ENCODE assay signal across 16 cellular contexts in the genomic region with DNA sequence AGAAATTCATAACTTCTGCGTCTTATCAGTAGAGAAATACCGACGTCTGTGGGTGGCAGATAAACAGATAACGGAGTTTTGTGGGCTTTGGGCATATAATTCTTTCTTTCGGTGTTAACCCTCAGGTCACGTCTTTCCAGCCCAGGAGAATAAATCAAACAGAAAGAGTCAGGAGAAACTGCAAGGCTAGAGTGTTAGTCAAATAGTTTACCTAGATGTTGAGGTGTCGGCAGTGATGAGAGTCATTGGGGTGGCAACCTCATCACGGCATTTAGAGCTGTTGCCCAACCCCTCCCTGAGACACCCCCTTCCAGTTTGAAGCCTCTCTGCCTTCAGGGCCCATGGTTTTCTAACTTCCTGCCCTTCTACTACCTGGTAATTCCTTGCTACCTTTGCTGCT. TPM values are rescaled to one million over a fixed set of nuclear protein-coding genes. Genes with fewer than 3 reads are reported as not detected.
DNase-seq lines count a peak whose midpoint lies in the region; ATAC-seq, FAIRE-seq and TF ChIP-seq lines count a peak whose summit lies in the region.
"Had no signal": no experiment of that assay in that cellular context is flagged by ENCODE, and none has a peak within 500 bp of the region (broad histone marks: within the 10 kb centered on the region; RNA-seq: fewer than 3 reads in every experiment).

No MANE protein-coding gene starts in this region.

- H3K4me1 ChIP-seq in K562 (replicated peaks in 1 of 2; ENCODE audit: control insufficient read depth in 2 of 2, insufficient read depth in 2 of 2, low read length in 2 of 2) (peaks cover 0 to 8% of the 10 kb centered on the region in 2 experiments; a peak in 3 of 5 replicates), Peyer's patch (peaks cover 0 to 5% (median 0%) of the 10 kb centered on the region in 4 donors)
- H3K4me1 ChIP-seq: SJSA1 had no signal

- H3K4me1 Mint-ChIP-seq in T-cell = peaks cover 82 to 85% (median 83%) of the 10 kb centered on the region in 3 donors
- peaks cover 62% of the 10 kb centered on the region for H3K4me1 Mint-ChIP-seq in activated CD8-positive, alpha-beta T cell treated with anti-CD3 and anti-CD28 coated beads, Interleukin-2, amount 10 ng/mL, durations not matched to agents 7 days and 5 days (ENCODE audit: low read depth)
- peaks cover 58 to 93% of the 10 kb centered on the region in 2 donors for H3K4me1 Mint-ChIP-seq in stimulated activated naive B cell treated with anti-CD40 and anti-IgM and Interleukin-4, amounts not matched to agents 10 μg/mL and 1 μg/mL and 100 μg/mL, for 72 hours

- peaks cover 20% of the 10 kb centered on the region for H3K36me3 Mint-ChIP-seq in T-cell
- no peaks in the 10 kb centered on the region for H3K36me3 Mint-ChIP-seq in activated CD8-positive, alpha-beta T cell treated with anti-CD3 and anti-CD28 coated beads, Interleukin-2, amount 10 ng/mL, durations not matched to agents 7 days and 5 days (ENCODE audit: low read depth)
- peaks cover 20 to 28% of the 10 kb centered on the region in 2 donors for H3K36me3 Mint-ChIP-seq in stimulated activated naive B cell treated with anti-CD40 and anti-IgM and Interleukin-4, amounts not matched to agents 10 μg/mL and 1 μg/mL and 100 μg/mL, for 72 hours

- no peaks in the 10 kb centered on the region for H3K9me3 Mint-ChIP-seq in T-cell
- peaks cover 3% of the 10 kb centered on the region for H3K9me3 Mint-ChIP-seq in activated CD8-positive, alpha-beta T cell treated with anti-CD3 and anti-CD28 coated beads, Interleukin-2, amount 10 ng/mL, durations not matched to agents 7 days and 5 days (ENCODE audit: insufficient read depth)
- peaks cover 0 to 5% of the 10 kb centered on the region in 2 donors for H3K9me3 Mint-ChIP-seq in stimulated activated naive B cell treated with anti-CD40 and anti-IgM and Interleukin-4, amounts not matched to agents 10 μg/mL and 1 μg/mL and 100 μg/mL, for 72 hours

- CTCF ChIA-PET in T-cell (lab: Charles Lee) (no interaction called here), K562 (lab: Yijun Ruan, JAX; ENCODE audit: low intra/inter-chr PET ratio) (no interaction called here)
- CTCF ChIA-PET in activated CD8-positive, alpha-beta T cell treated with anti-CD3 and anti-CD28 coated beads, Interleukin-2, amount 10 ng/mL, durations not matched to agents 7 days and 5 days (lab: Charles Lee) = interaction anchor here (1.6 kb wide), 1 partner anchor 14 kb away, joined by 11 read pairs; no protein-coding TSS in a partner anchor

- H4K20me1 ChIP-seq in K562 (replicated peaks; ENCODE audit: control insufficient read depth, insufficient read depth, low read length) = no peaks in the 10 kb centered on the region

- intact Hi-C loops in K562 (cut with micrococcal nuclease) = no loop called here

- H3K4me3 ChIP-seq in K562 (no peak overlapping the region), Peyer's patch (no peak overlapping the region)
- H3K4me3 ChIP-seq: heart left ventricle, left lung, SJSA1 had no signal

- peak; percentile 58 to 75 (median 62) for ATAC-seq in T-cell (replicated peaks in 1 of 4)
- ATAC-seq in activated CD8-positive, alpha-beta T cell treated with anti-CD3 and anti-CD28 coated beads, Interleukin-2, amount 10 ng/mL, durations not matched to agents 7 days and 5 days = peak; percentile 56
- ATAC-seq in K562 = no peak
- no peak for ATAC-seq in stimulated activated naive B cell treated with anti-CD40 and anti-IgM and Interleukin-4, amounts not matched to agents 10 μg/mL and 1 μg/mL and 100 μg/mL, for 72 hours (replicated peaks)
- no peak for ATAC-seq in esophagus mucosa
- no peak for ATAC-seq in GM18511 (IDR thresholded peaks at IDR 0.05; ENCODE audit: unreplicated experiment)
- ATAC-seq: heart left ventricle, left lung had no signal

- TF ChIP-seq POLR2A in K562 (conservative IDR thresholded peaks at IDR 0.05) (no peak), Peyer's patch (IDR thresholded peaks at IDR 0.05) (no peak)

- H3K27me3 ChIP-seq in K562 (ENCODE audit: control insufficient read depth in 2 of 2, insufficient read depth in 2 of 2, low read length in 2 of 2) (no peaks in the 10 kb centered on the region), Peyer's patch (no peaks in the 10 kb centered on the region)
- H3K27me3 ChIP-seq: heart left ventricle, left lung, SJSA1 had no signal

- TF ChIP-seq CTCF in K562 (IDR thresholded peaks at IDR 0.05 in 2 of 3, conservative IDR thresholded peaks at IDR 0.05 in 1 of 3; ENCODE audit: insufficient read depth in 2 of 3, low read depth in 1 of 3, low read length in 3 of 3) (no peak), Peyer's patch (IDR thresholded peaks at IDR 0.05) (no peak)

- peak; percentile 23; the same call in 1 of the 2 replicates for TF ChIP-seq EP300 in K562 (IDR thresholded peaks at IDR 0.05; ENCODE audit: low read length)

- H3K36me3 ChIP-seq in K562 (ENCODE audit: control insufficient read depth, insufficient read depth, low read length) (no peaks in the 10 kb centered on the region), Peyer's patch (peaks cover 0 to 3% (median 0%) of the 10 kb centered on the region in 3 donors)
- H3K36me3 ChIP-seq: heart left ventricle, left lung, SJSA1 had no signal

- DNase-seq in T-cell (peak in 25 of 34 experiments; percentile 21 to 56 (median 38)), K562 (ENCODE audit: extremely low read depth in 1 of 4, low spot score in 3 of 4) (no peak), Peyer's patch (no peak)
- peak; percentile 44 for DNase-seq in activated CD8-positive, alpha-beta T cell treated with anti-CD3 and anti-CD28 coated beads, Interleukin-2, amount 10 ng/mL, durations not matched to agents 7 days and 5 days
- no peak for DNase-seq in stimulated activated naive B cell treated with anti-CD40 and anti-IgM and Interleukin-4, amounts not matched to agents 10 μg/mL and 1 μg/mL and 100 μg/mL, for 72 hours
- DNase-seq: activated gamma-delta T cell treated with Interleukin-2 at 50 U/mL for 16 hours, cerebellar nuclear complex, GF-D8, heart left ventricle, left lung, NCI-H1930, NCI-H748 treated with DMSO at 0.1 percent for 48 hours had no signal

- H3K79me2 ChIP-seq in K562 (ENCODE audit: control insufficient read depth, insufficient read depth, low read length) = no peaks in the 10 kb centered on the region

- TF ChIP-seq RAD21 in K562 (CRISPR knock-in tag; conservative IDR thresholded peaks at IDR 0.05 in 1 of 2, IDR thresholded peaks at IDR 0.05 in 1 of 2) = no peak

- no peaks in the 10 kb centered on the region for H3K9me3 ChIP-seq in K562 (replicated peaks; ENCODE audit: control insufficient read depth, insufficient read depth, low read depth, low read length)
- H3K9me3 ChIP-seq in Peyer's patch = no peaks in the 10 kb centered on the region
- H3K9me3 ChIP-seq: heart left ventricle, left lung, SJSA1 had no signal

- H3K9ac ChIP-seq in K562 (ENCODE audit: insufficient read depth in 1 of 2, low read depth in 2 of 2, low read length in 2 of 2) = no peak overlapping the region

- POLR2A ChIA-PET in T-cell (lab: Charles Lee) (interaction anchor here in 1 of 2 donors (0.9 kb wide), 1 partner anchor 17 kb away, joined by 3 read pairs; no protein-coding TSS in a partner anchor), K562 (lab: Yijun Ruan, JAX) (interaction anchor here (0.5 to 1.0 kb wide), 3 partner anchors 9 to 155 kb away, joined by 3 to 9 read pairs (median 3); no protein-coding TSS in a partner anchor)
- POLR2A ChIA-PET in activated CD8-positive, alpha-beta T cell treated with anti-CD3 and anti-CD28 coated beads, Interleukin-2, amount 10 ng/mL, durations not matched to agents 7 days and 5 days (lab: Charles Lee) = interaction anchor here (0.6 to 0.7 kb wide), 2 partner anchors 12 to 281 kb away, joined by 3 read pairs; no protein-coding TSS in a partner anchor

- H3K4me3 Mint-ChIP-seq in T-cell = peak overlapping the region; percentile 74 to 89 (median 77)
- peak overlapping the region; percentile 59 for H3K4me3 Mint-ChIP-seq in activated CD8-positive, alpha-beta T cell treated with anti-CD3 and anti-CD28 coated beads, Interleukin-2, amount 10 ng/mL, durations not matched to agents 7 days and 5 days
- peak overlapping the region; percentile 23 to 91 for H3K4me3 Mint-ChIP-seq in stimulated activated naive B cell treated with anti-CD40 and anti-IgM and Interleukin-4, amounts not matched to agents 10 μg/mL and 1 μg/mL and 100 μg/mL, for 72 hours

- in situ Hi-C loops in K562 (cut with MboI) = no loop called here

- WGBS in K562 (ENCODE audit: insufficient coverage, low coverage, missing lambda C conversion rate) = 10% methylated on average over 8 of the region's 8 CpGs

- H3K27ac Mint-ChIP-seq in T-cell = peak overlapping the region; percentile 95 to 97
- peak overlapping the region; percentile 81 for H3K27ac Mint-ChIP-seq in activated CD8-positive, alpha-beta T cell treated with anti-CD3 and anti-CD28 coated beads, Interleukin-2, amount 10 ng/mL, durations not matched to agents 7 days and 5 days
- peak overlapping the region; percentile 92 for H3K27ac Mint-ChIP-seq in stimulated activated naive B cell treated with anti-CD40 and anti-IgM and Interleukin-4, amounts not matched to agents 10 μg/mL and 1 μg/mL and 100 μg/mL, for 72 hours

- no TSS peak for BruUV-seq in K562 (replicated peaks; lab: Mats Ljungman, UMichigan)

- H3K27ac ChIP-seq in K562 (ENCODE audit: extremely low read depth, low read depth, low read length) (no peak overlapping the region), Peyer's patch (peak overlapping the region in 2 of 4 donors; percentile 24 to 32)
- H3K27ac ChIP-seq: heart left ventricle, left lung, SJSA1 had no signal

- no peak overlapping the region for H3K4me2 ChIP-seq in K562 (ENCODE audit: insufficient read depth, low read length)

- H3K27me3 Mint-ChIP-seq in T-cell = peaks cover 0 to 2% of the 10 kb centered on the region in 2 donors
- H3K27me3 Mint-ChIP-seq in activated CD8-positive, alpha-beta T cell treated with anti-CD3 and anti-CD28 coated beads, Interleukin-2, amount 10 ng/mL, durations not matched to agents 7 days and 5 days (ENCODE audit: low read depth) = no peaks in the 10 kb centered on the region
- no peaks in the 10 kb centered on the region for H3K27me3 Mint-ChIP-seq in stimulated activated naive B cell treated with anti-CD40 and anti-IgM and Interleukin-4, amounts not matched to agents 10 μg/mL and 1 μg/mL and 100 μg/mL, for 72 hours

- H2AFZ ChIP-seq in K562 (ENCODE audit: low read depth, low read length) = 0 out of 2 replicates have a peak overlapping the region, but pooled peaks have one; percentile 12

- FAIRE-seq in K562 (lab: Jason Lieb, UNC) = no peak
- FAIRE-seq: TTC549 had no signal

- H3K9me1 ChIP-seq in K562 (ENCODE audit: control insufficient read depth, insufficient read depth, low read length) = no peaks in the 10 kb centered on the region

RNA-seq across cellular contexts. Expression of a gene that starts 49.5 kb away (rescaled TPM):
- total RNA-seq in T-cell (10 to 100 TPM; 23.9 to 74.7 (median 59.1) TPM), K562 (2014; rRNA removed) (7.4 and 9.6 TPM in 2 replicates), K562 (2014; rRNA removed; fragmentation: Illumina TruSeq; extraction: Trizol) (13.3 and 13.9 TPM in 2 replicates), K562 (2015; rRNA removed; fragmentation: Illumina TruSeq; extraction: Trizol) (13.5 and 13.8 TPM in 2 replicates), K562 (2021) (11.7 and 12.3 TPM in 2 replicates), esophagus mucosa (0.72 TPM), Peyer's patch (100 to 1,000 TPM in 3 of 4 donors, 10 to 100 TPM in 1; 33.8 to 187 (median 133) TPM)
- under 1 TPM; 0.63 to 0.68 TPM for total RNA-seq in activated CD8-positive, alpha-beta T cell treated with anti-CD3 and anti-CD28 coated beads, Interleukin-2, amount 10 ng/mL, durations not matched to agents 7 days and 5 days
- 13.8 and 18.6 TPM in 2 replicates for total RNA-seq in K562 (2011; cell fraction: chromatin; rRNA removed; ENCODE audit: low replicate concordance)
- total RNA-seq in K562 (2011; cell fraction: nucleolus; rRNA removed) = 13.8 and 20.4 TPM in 2 replicates
- 13.9 and 19.7 TPM in 2 replicates for total RNA-seq in K562 (2011; cell fraction: nucleoplasm; rRNA removed)
- polyA plus RNA-seq in K562 (2011; rRNA removed) (8.7 and 10.0 TPM in 2 replicates), K562 (2014; fragmentation: Illumina TruSeq; extraction: Trizol) (21.7 and 24.0 TPM in 2 replicates), K562 (2014; fragmentation: Nextera tagmentation; extraction: Ambion mirVana) (10 to 100 TPM; 13.6 to 18.3 TPM), K562 (2014; rRNA removed) (12.9 and 16.4 TPM in 2 replicates)
- polyA plus RNA-seq in K562 (2011; cell fraction: cytosol; rRNA removed) = 7.1 and 9.6 TPM in 2 replicates
- polyA plus RNA-seq in K562 (2011; cell fraction: nucleus; rRNA removed) = 16.3 and 17.9 TPM in 2 replicates
- polyA plus RNA-seq in K562 (2012) = 19.8 and 27.5 TPM in 2 replicates
- polyA minus RNA-seq in K562 (2011; rRNA and poly(A)+ RNA removed) = 7.4 and 9.3 TPM in 2 replicates
- polyA minus RNA-seq in K562 (2011; cell fraction: cytosol; rRNA and poly(A)+ RNA removed) = 3.6 and 6.5 TPM in 2 replicates
- 6.1 and 7.9 TPM in 2 replicates for polyA minus RNA-seq in K562 (2011; cell fraction: nucleus; rRNA and poly(A)+ RNA removed)

Comparison
In these comparisons a context has a peak if more than half of its experiments do, and no peak if none do; other contexts are left out.
1. ATAC-seq: peak in T-cell (4 of 4) and activated CD8-positive, alpha-beta T cell treated with anti-CD3 and anti-CD28 coated beads, Interleukin-2, amount 10 ng/mL, durations not matched to agents 7 days and 5 days (single experiment); none in K562 (single experiment), stimulated activated naive B cell treated with anti-CD40 and anti-IgM and Interleukin-4, amounts not matched to agents 10 μg/mL and 1 μg/mL and 100 μg/mL, for 72 hours (0 of 2), esophagus mucosa (single experiment) and GM18511 (single experiment).
2. DNase-seq: peak in T-cell (25 of 34) and activated CD8-positive, alpha-beta T cell treated with anti-CD3 and anti-CD28 coated beads, Interleukin-2, amount 10 ng/mL, durations not matched to agents 7 days and 5 days (single experiment); none in K562 (0 of 4), stimulated activated naive B cell treated with anti-CD40 and anti-IgM and Interleukin-4, amounts not matched to agents 10 μg/mL and 1 μg/mL and 100 μg/mL, for 72 hours (single experiment) and Peyer's patch (0 of 3).
3. Peak in every context shown above with its lines, with median percentiles within 50 percentile points of each other: H3K27ac Mint-ChIP-seq and H3K4me3 Mint-ChIP-seq.